Comparison of ENCODE assay signal across 24 cellular contexts in genomic region chr5:5266296-5266695, GRCh38.
"Had no signal": no experiment of that assay in that cellular context is flagged by ENCODE, and none has a peak within 500 bp of the region (broad histone marks: within the 10 kb centered on the region; RNA-seq: fewer than 3 reads in every experiment).

No MANE protein-coding gene starts in this region.

- H3K4me1 Mint-ChIP-seq: IgD-negative memory B cell, T-cell had no signal

- H3K27ac ChIP-seq: KMS-11 had no signal

- H3K4me3 ChIP-seq: K562 had no signal

- H3K4me3 Mint-ChIP-seq: IgD-negative memory B cell, T-cell had no signal

- H3K4me2 ChIP-seq: KMS-11, SK-N-SH had no signal

- H3K9me3 ChIP-seq: SK-N-SH had no signal

- ATAC-seq: K562, T-cell had no signal

- FAIRE-seq: K562, RCC 7860 had no signal

- DNase-seq: Kasumi-1, MM.1S, NCI-H1092 treated with DMSO at 0.1 percent for 48 hours, NCI-H1417, NCI-H1436 treated with DMSO at 0.1 percent for 48 hours, NCI-H1694, NCI-H187 treated with DMSO at 0.1 percent for 48 hours, NCI-H2029 treated with DMSO at 0.1 percent for 48 hours, NCI-H2227 treated with DMSO at 0.1 percent for 48 hours, NCI-H446, NCI-H510A, NCI-H524 treated with DMSO at 0.1 percent for 48 hours, NCI-H69, NCI-H774, Right ventricle myocardium superior, RPMI8226, SIG-M5, SK-N-SH, SW 1271, T-cell had no signal

- H3K27ac Mint-ChIP-seq: IgD-negative memory B cell, T-cell had no signal

- H3K36me3 Mint-ChIP-seq: IgD-negative memory B cell, T-cell had no signal

- H3K9ac ChIP-seq: KMS-11, SK-N-SH had no signal
